ENCODE assay signal across 13 cellular contexts in the genomic region with DNA sequence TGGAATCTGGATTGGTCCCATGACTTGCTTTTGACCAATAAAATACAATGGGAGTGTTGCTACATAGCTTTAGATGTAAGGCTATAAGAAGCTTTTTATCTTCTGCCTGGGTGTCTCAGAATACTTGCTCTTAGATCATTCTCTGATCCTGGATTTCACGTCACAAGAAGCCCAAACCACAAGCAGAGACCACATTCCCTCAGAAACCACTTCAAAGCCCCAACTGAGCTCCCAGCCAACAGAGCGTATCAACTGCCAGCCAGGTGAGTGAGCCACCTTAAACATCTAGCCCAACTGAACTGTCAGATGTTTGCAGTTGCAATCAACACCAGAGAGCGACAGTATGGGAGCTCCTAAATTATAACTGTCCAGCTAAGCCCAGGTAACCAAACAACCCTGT.
DNase-seq lines count a peak whose midpoint lies in the region; ATAC-seq and TF ChIP-seq lines count a peak whose summit lies in the region.
"Had no signal": no experiment of that assay in that cellular context is flagged by ENCODE, and none has a peak within 500 bp of the region (broad histone marks: within the 10 kb centered on the region; RNA-seq: fewer than 3 reads in every experiment).

No MANE protein-coding gene starts in this region.

- no peak for TF ChIP-seq CTCF in OCI-LY7 (conservative IDR thresholded peaks at IDR 0.05; ENCODE audit: low read length)
- no peak for TF ChIP-seq CTCF in epithelial cell of proximal tubule (conservative IDR thresholded peaks at IDR 0.05; ENCODE audit: low read depth, low read length)
- TF ChIP-seq CTCF in CD14-positive monocyte (IDR thresholded peaks at IDR 0.05): no peak

- no peak overlapping the region for H3K27ac Mint-ChIP-seq in CD14-positive monocyte

- H3K27me3 Mint-ChIP-seq in CD14-positive monocyte (ENCODE audit: low read depth in 3 of 3): peaks cover 0 to 2% (median 0%) of the 10 kb centered on the region in 3 donors

- H4K20me1 ChIP-seq in OCI-LY7 (ENCODE audit: insufficient read depth, low read length): no peaks in the 10 kb centered on the region

- H3K9me2 ChIP-seq in OCI-LY7 (ENCODE audit: insufficient read depth, low read length): no peaks in the 10 kb centered on the region

- H3K27ac ChIP-seq in OCI-LY7 (ENCODE audit: low read depth, low read length, poor library complexity, severe bottlenecking): no peak overlapping the region
- H3K27ac ChIP-seq: cardiac muscle cell, esophagus squamous epithelium had no signal

- H3K79me2 ChIP-seq in OCI-LY7 (ENCODE audit: insufficient read depth, low read depth, low read length): no peaks in the 10 kb centered on the region

- no peak overlapping the region for H3K4me3 Mint-ChIP-seq in CD14-positive monocyte
- H3K4me3 Mint-ChIP-seq: naive B cell had no signal

- H3K9me3 Mint-ChIP-seq in CD14-positive monocyte: peaks cover 0 to 10% (median 4%) of the 10 kb centered on the region in 7 donors

- DNase-seq in stimulated activated CD4-positive, alpha-beta T cell treated with anti-CD3 and anti-CD28 coated beads, Interleukin-1b, Interleukin-23, amount 100 ng/mL, for 48 hours: peak; percentile 1
- DNase-seq in stimulated activated CD4-positive, alpha-beta T cell treated with anti-CD3 and anti-CD28 coated beads, Interleukin-4, amount 100 ng/mL, for 1 hour: no peak
- DNase-seq in OCI-LY7 (ENCODE audit: low spot score) (peak; percentile 18), epithelial cell of proximal tubule (ENCODE audit: low read depth) (peak; percentile 54), CD14-positive monocyte (ENCODE audit: low spot score) (no peak), left ventricle myocardium superior (no peak), NOMO-1 treated with dmso at 0.1 percent for 144 hours (lab: John Stamatoyannopoulos, UW; ENCODE audit: unreplicated experiment) (no peak)
- DNase-seq: C1 segment of cervical spinal cord, esophagus squamous epithelium, H7, naive B cell had no signal

- POLR2A ChIA-PET in OCI-LY7 (lab: Charles Lee): no interaction called here

- CTCF ChIA-PET in OCI-LY7 (lab: Charles Lee; ENCODE audit: unreplicated experiment): interaction anchor here (0.6 kb wide), 1 partner anchor 637 kb away, joined by 3 read pairs; no protein-coding TSS in a partner anchor

- no peaks in the 10 kb centered on the region for H3K4me1 ChIP-seq in OCI-LY7 (ENCODE audit: insufficient read depth, low read length, poor library complexity, severe bottlenecking)
- H3K4me1 ChIP-seq: esophagus squamous epithelium had no signal

- no peak overlapping the region for H3K4me2 ChIP-seq in OCI-LY7 (ENCODE audit: low read length)

- no TSS peak for BruUV-seq in OCI-LY7 (replicated peaks; lab: Mats Ljungman, UMichigan)

- H3K4me3 ChIP-seq in OCI-LY7 (ENCODE audit: low read depth, low read length, poor library complexity, severe bottlenecking) (no peak overlapping the region), epithelial cell of proximal tubule (ENCODE audit: low read depth, low read length) (no peak overlapping the region)
- H3K4me3 ChIP-seq: cardiac muscle cell, esophagus squamous epithelium had no signal

- no peak overlapping the region for H2AFZ ChIP-seq in OCI-LY7 (ENCODE audit: low read length)

- intact Hi-C loops in OCI-LY7 (cut with micrococcal nuclease; ENCODE audit: unreplicated experiment) (no loop called here), CD14-positive monocyte (cut with micrococcal nuclease) (no loop called here), left ventricle myocardium superior (cut with micrococcal nuclease) (no loop called here)

- no peaks in the 10 kb centered on the region for H3K9me3 ChIP-seq in OCI-LY7 (ENCODE audit: low read length)
- H3K9me3 ChIP-seq: esophagus squamous epithelium had no signal

- no peaks in the 10 kb centered on the region for H3K36me3 ChIP-seq in OCI-LY7 (ENCODE audit: insufficient read depth, low read length)
- H3K36me3 ChIP-seq: cardiac muscle cell, esophagus squamous epithelium had no signal

- no peak for ATAC-seq in left ventricle myocardium superior
- ATAC-seq in HG03432 (IDR thresholded peaks at IDR 0.05; ENCODE audit: unreplicated experiment): no peak

- H3K36me3 Mint-ChIP-seq in CD14-positive monocyte: no peaks in the 10 kb centered on the region

- H3K4me1 Mint-ChIP-seq in CD14-positive monocyte: no peaks in the 10 kb centered on the region

Comparison
In these comparisons a context has a peak if more than half of its experiments do, and no peak if none do; other contexts are left out.
1. DNase-seq: peak in stimulated activated CD4-positive, alpha-beta T cell treated with anti-CD3 and anti-CD28 coated beads, Interleukin-1b, Interleukin-23, amount 100 ng/mL, for 48 hours (single experiment), OCI-LY7 (single experiment) and epithelial cell of proximal tubule (single experiment); none in stimulated activated CD4-positive, alpha-beta T cell treated with anti-CD3 and anti-CD28 coated beads, Interleukin-4, amount 100 ng/mL, for 1 hour (single experiment), CD14-positive monocyte (single experiment), left ventricle myocardium superior (single experiment) and NOMO-1 treated with dmso at 0.1 percent for 144 hours (single experiment).